1 cellular context compared by ENCODE assay signal in the genomic region with DNA sequence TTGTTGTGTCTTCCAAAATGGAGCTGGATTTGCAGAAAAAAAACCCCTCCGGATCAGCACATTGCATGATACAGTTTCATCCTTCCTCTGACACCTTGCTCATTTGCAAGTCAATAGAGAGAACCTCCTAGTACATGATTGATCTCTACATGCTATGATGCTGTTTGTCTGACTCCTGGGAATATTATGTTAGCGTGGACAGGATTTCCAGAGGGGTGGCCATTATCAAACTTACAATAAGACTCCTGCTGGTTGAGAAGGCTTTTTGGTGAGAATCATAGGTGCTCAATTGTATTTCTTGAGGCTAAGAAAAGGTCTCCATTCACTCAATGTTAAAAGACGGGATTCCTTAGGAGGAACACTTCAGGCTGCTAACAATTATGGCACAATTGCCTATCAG.
TF ChIP-seq lines count a peak whose summit lies in the region.

No MANE protein-coding gene starts in this region.

TF ChIP-seq in GM12878, 131 proteins besides CTCF, POLR2A, EP300 and RAD21:
- TF ChIP-seq NFXL1 (IDR thresholded peaks at IDR 0.05; ENCODE audit: borderline replicate concordance) (no peak), JUNB (IDR thresholded peaks at IDR 0.05) (no peak), KLF5 (IDR thresholded peaks at IDR 0.05; ENCODE audit: partially characterized antibody) (no peak), SIX5 (IDR thresholded peaks at IDR 0.05; ENCODE audit: low read depth, low read length, severe bottlenecking) (no peak), MEF2B (IDR thresholded peaks at IDR 0.05; ENCODE audit: partially characterized antibody, poor library complexity, severe bottlenecking) (no peak), RELA (IDR thresholded peaks at IDR 0.05; ENCODE audit: borderline replicate concordance, partially characterized antibody) (no peak), HDGF (IDR thresholded peaks at IDR 0.05) (no peak), POU2F2 (IDR thresholded peaks at IDR 0.05; ENCODE audit: borderline replicate concordance, low read depth, low read length) (no peak), ZNF207 (IDR thresholded peaks at IDR 0.05; ENCODE audit: borderline replicate concordance) (no peak), RBBP5 (conservative IDR thresholded peaks at IDR 0.05) (no peak), SREBF1 (IDR thresholded peaks at IDR 0.05; ENCODE audit: low read length) (no peak), CREB1 (IDR thresholded peaks at IDR 0.05; ENCODE audit: low read depth) (no peak), NBN (IDR thresholded peaks at IDR 0.05) (no peak), RCOR1 (conservative IDR thresholded peaks at IDR 0.05; ENCODE audit: low read depth, low read length) (no peak)
- TF ChIP-seq, protein P1, sequence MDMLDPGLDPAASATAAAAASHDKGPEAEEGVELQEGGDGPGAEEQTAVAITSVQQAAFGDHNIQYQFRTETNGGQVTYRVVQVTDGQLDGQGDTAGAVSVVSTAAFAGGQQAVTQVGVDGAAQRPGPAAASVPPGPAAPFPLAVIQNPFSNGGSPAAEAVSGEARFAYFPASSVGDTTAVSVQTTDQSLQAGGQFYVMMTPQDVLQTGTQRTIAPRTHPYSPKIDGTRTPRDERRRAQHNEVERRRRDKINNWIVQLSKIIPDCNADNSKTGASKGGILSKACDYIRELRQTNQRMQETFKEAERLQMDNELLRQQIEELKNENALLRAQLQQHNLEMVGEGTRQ (IDR thresholded peaks at IDR 0.05; ENCODE audit: borderline replicate concordance, low read depth, low read length) = no peak
- TF ChIP-seq, protein P2, sequence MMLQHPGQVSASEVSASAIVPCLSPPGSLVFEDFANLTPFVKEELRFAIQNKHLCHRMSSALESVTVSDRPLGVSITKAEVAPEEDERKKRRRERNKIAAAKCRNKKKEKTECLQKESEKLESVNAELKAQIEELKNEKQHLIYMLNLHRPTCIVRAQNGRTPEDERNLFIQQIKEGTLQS (IDR thresholded peaks at IDR 0.05; ENCODE audit: borderline replicate concordance, extremely low read depth, low read depth, low read length) = no peak
- TF ChIP-seq, protein P3, sequence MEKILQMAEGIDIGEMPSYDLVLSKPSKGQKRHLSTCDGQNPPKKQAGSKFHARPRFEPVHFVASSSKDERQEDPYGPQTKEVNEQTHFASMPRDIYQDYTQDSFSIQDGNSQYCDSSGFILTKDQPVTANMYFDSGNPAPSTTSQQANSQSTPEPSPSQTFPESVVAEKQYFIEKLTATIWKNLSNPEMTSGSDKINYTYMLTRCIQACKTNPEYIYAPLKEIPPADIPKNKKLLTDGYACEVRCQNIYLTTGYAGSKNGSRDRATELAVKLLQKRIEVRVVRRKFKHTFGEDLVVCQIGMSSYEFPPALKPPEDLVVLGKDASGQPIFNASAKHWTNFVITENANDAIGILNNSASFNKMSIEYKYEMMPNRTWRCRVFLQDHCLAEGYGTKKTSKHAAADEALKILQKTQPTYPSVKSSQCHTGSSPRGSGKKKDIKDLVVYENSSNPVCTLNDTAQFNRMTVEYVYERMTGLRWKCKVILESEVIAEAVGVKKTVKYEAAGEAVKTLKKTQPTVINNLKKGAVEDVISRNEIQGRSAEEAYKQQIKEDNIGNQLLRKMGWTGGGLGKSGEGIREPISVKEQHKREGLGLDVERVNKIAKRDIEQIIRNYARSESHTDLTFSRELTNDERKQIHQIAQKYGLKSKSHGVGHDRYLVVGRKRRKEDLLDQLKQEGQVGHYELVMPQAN (conservative IDR thresholded peaks at IDR 0.05) = no peak
TF ChIP-seq in GM12878: peak in this region for 0.
